Comparison of ENCODE assay signal across 11 cellular contexts in genomic region chr7:142758312-142758711, GRCh38. TPM values are rescaled to one million over a fixed set of nuclear protein-coding genes. Genes with fewer than 3 reads are reported as not detected.
"Had no signal": no experiment of that assay in that cellular context is flagged by ENCODE, and none has a peak within 500 bp of the region (broad histone marks: within the 10 kb centered on the region; RNA-seq: fewer than 3 reads in every experiment).

No MANE protein-coding gene starts in this region.

RNA-seq across cellular contexts. Expression of gene PRSS1, which starts 9.0 kb away (rescaled TPM):
- total RNA-seq: subcutaneous adipose tissue, suprapubic skin, temporal lobe, testis, transverse colon, upper lobe of right lung, ureter, urinary bladder, vagina had no signal

RNA-seq across cellular contexts. Expression of gene PRSS2, which starts 12.5 kb away (rescaled TPM):
- total RNA-seq: subcutaneous adipose tissue, suprapubic skin, temporal lobe, testis, thyroid gland, transverse colon, upper lobe of right lung, ureter, urinary bladder, uterus, vagina had no signal
